In the genomic region with DNA sequence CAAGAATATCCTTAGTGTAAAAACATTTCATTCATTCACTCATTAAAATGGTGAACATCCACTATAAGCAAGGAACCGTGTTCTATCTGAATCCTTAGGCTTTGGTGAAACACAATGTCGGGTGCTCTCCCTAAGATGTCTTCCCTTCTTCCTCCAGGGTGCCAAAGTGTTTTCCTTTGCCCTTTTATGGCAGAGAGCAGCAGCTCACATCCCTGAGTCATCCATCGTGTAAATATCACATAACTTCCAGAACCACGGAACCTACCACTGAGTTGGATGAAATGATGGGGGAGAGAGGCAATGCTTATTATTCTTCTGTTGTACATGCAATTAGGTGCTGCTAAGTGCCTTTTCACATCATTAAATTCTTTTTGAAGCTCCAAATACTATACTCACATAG, we compare ENCODE assay signal across 12 cellular contexts. TPM values are rescaled to one million over a fixed set of nuclear protein-coding genes. Genes with fewer than 3 reads are reported as not detected.
DNase-seq lines count a peak whose midpoint lies in the region; ATAC-seq and TF ChIP-seq lines count a peak whose summit lies in the region.
"Had no signal": no experiment of that assay in that cellular context is flagged by ENCODE, and none has a peak within 500 bp of the region (broad histone marks: within the 10 kb centered on the region; RNA-seq: fewer than 3 reads in every experiment).

No MANE protein-coding gene starts in this region.

- no peak for DNase-seq in GM23338 (ENCODE audit: low spot score)
- peak; percentile 32 for DNase-seq in Panc1 (ENCODE audit: low read depth, low spot score)
- DNase-seq in esophagus muscularis mucosa (ENCODE audit: extremely low spot score): peak; percentile 29
- peak; percentile 81 for DNase-seq in renal cortical epithelial cell (ENCODE audit: low read depth)
- no peak for DNase-seq in pons (ENCODE audit: low spot score)
- no peak for DNase-seq in NCI-H1436 (lab: John Stamatoyannopoulos, UW)
- DNase-seq in NCI-H345 (lab: John Stamatoyannopoulos, UW): no peak
- DNase-seq in NCI-H2227 (lab: John Stamatoyannopoulos, UW; ENCODE audit: unreplicated experiment): no peak
- DNase-seq: amygdala, DMS153, NCI-H446 treated with DMSO at 0.1 percent for 48 hours had no signal

- intact Hi-C loops in Panc1 (cut with micrococcal nuclease; ENCODE audit: unreplicated experiment) (no loop called here), esophagus muscularis mucosa (cut with DNase I) (no loop called here)

- no peaks in the 10 kb centered on the region for H3K36me3 Mint-ChIP-seq in GM23338 (ENCODE audit: low read depth)

- TF ChIP-seq EP300 in esophagus muscularis mucosa (IDR thresholded peaks at IDR 0.05): no peak

- no peaks in the 10 kb centered on the region for H3K9me3 Mint-ChIP-seq in GM23338

- H3K27me3 Mint-ChIP-seq in GM23338 (ENCODE audit: insufficient read depth, low read depth, poor library complexity): no peaks in the 10 kb centered on the region

- CTCF ChIA-PET in Panc1 (lab: Charles Lee): no interaction called here

- H3K27ac Mint-ChIP-seq in GM23338: no peak overlapping the region

- no peaks in the 10 kb centered on the region for H3K36me3 ChIP-seq in GM23338 (ENCODE audit: insufficient read depth)
- no peaks in the 10 kb centered on the region for H3K36me3 ChIP-seq in Panc1 (ENCODE audit: control insufficient read depth, insufficient read depth, low read length)
- H3K36me3 ChIP-seq in esophagus muscularis mucosa: no peaks in the 10 kb centered on the region
- H3K36me3 ChIP-seq: tibial nerve had no signal

- POLR2A ChIA-PET in Panc1 (lab: Charles Lee): interaction anchor here (1.0 kb wide), 1 partner anchor 293 kb away, joined by 3 read pairs; no protein-coding TSS in a partner anchor

- H3K27me3 ChIP-seq in GM23338 (ENCODE audit: insufficient read depth) (no peaks in the 10 kb centered on the region), Panc1 (ENCODE audit: control insufficient read depth, insufficient read depth, low read length) (no peaks in the 10 kb centered on the region), esophagus muscularis mucosa (no peaks in the 10 kb centered on the region)
- H3K27me3 ChIP-seq: tibial nerve had no signal

- H4K20me1 ChIP-seq in GM23338 (replicated peaks; ENCODE audit: insufficient read depth): no peaks in the 10 kb centered on the region

- no peaks in the 10 kb centered on the region for H3K79me2 ChIP-seq in GM23338 (replicated peaks; ENCODE audit: insufficient read depth)

- H3K4me1 Mint-ChIP-seq in GM23338: peaks cover 11% of the 10 kb centered on the region

- no peak overlapping the region for H3K4me3 ChIP-seq in GM23338
- no peak overlapping the region for H3K4me3 ChIP-seq in Panc1 (ENCODE audit: low read depth in 2 of 2, low read length in 2 of 2)
- no peak overlapping the region for H3K4me3 ChIP-seq in esophagus muscularis mucosa
- H3K4me3 ChIP-seq: tibial nerve had no signal

- 72% methylated on average over 4 of the region's 4 CpGs for WGBS in esophagus muscularis mucosa

- H3K4me1 ChIP-seq in GM23338 (ENCODE audit: insufficient read depth) (peaks cover 7% of the 10 kb centered on the region), Panc1 (ENCODE audit: control insufficient read depth, insufficient read depth, low read length) (no peaks in the 10 kb centered on the region), esophagus muscularis mucosa (no peaks in the 10 kb centered on the region)

- H3K9me3 ChIP-seq in Panc1 (ENCODE audit: control insufficient read depth, insufficient read depth, low read depth, low read length) (no peaks in the 10 kb centered on the region), esophagus muscularis mucosa (no peaks in the 10 kb centered on the region)
- H3K9me3 ChIP-seq: tibial nerve had no signal

- no peak overlapping the region for H3K4me2 ChIP-seq in GM23338

- H3K9me2 ChIP-seq in GM23338 (ENCODE audit: insufficient read depth): 0 out of 2 replicates have a peak, but pooled peaks cover 6% of the 10 kb centered on the region

- no peak overlapping the region for H3K4me3 Mint-ChIP-seq in GM23338

- in situ Hi-C loops in Panc1 (cut with HindIII; ENCODE audit: low pct_unique_long_range_greater_than_20kb, low sequenced_read_pairs): no loop called here

- no peak for TF ChIP-seq POLR2A in esophagus muscularis mucosa (IDR thresholded peaks at IDR 0.05; ENCODE audit: low read depth)

- H2AFZ ChIP-seq in GM23338: peak overlapping the region; percentile 43; the same call in 1 of the 2 replicates

- ATAC-seq in GM23338 (no peak), Panc1 (peak; percentile 81)

- H3F3A ChIP-seq in GM23338 (replicated peaks; ENCODE audit: low read depth): no peaks in the 10 kb centered on the region

- H3K27ac ChIP-seq in GM23338 (ENCODE audit: low read depth) (no peak overlapping the region), Panc1 (ENCODE audit: low read length) (no peak overlapping the region), esophagus muscularis mucosa (replicated peaks in 1 of 4) (no peak overlapping the region)
- H3K27ac ChIP-seq: tibial nerve had no signal

- no TSS peak for BruUV-seq in Panc1 (replicated peaks; lab: Mats Ljungman, UMichigan)

- TF ChIP-seq CTCF in GM23338 (conservative IDR thresholded peaks at IDR 0.05; ENCODE audit: low read depth in 2 of 2): no peak
- TF ChIP-seq CTCF in Panc1 (IDR thresholded peaks at IDR 0.05): no peak
- TF ChIP-seq CTCF in esophagus muscularis mucosa (IDR thresholded peaks at IDR 0.05): no peak

TF ChIP-seq in GM23338, 12 proteins besides CTCF, POLR2A, EP300 and RAD21 (continues in another document):
- TF ChIP-seq NANOG (IDR thresholded peaks at IDR 0.05; ENCODE audit: borderline replicate concordance) (no peak), CREB1 (CRISPR knock-in tag; IDR thresholded peaks at IDR 0.05; ENCODE audit: low read depth) (no peak), ZNF331 (CRISPR knock-in tag; IDR thresholded peaks at IDR 0.05; ENCODE audit: low read depth) (no peak), STAT1 (IDR thresholded peaks at IDR 0.05; ENCODE audit: unreplicated experiment) (no peak), JUNB (IDR thresholded peaks at IDR 0.05; ENCODE audit: unreplicated experiment) (no peak), POLR2AphosphoS5 (IDR thresholded peaks at IDR 0.05; ENCODE audit: low read depth) (no peak), ZNF114 (CRISPR knock-in tag; IDR thresholded peaks at IDR 0.05) (no peak), EZH2phosphoT487 (IDR thresholded peaks at IDR 0.05; ENCODE audit: unreplicated experiment) (no peak), EZH2 (IDR thresholded peaks at IDR 0.05; ENCODE audit: low read depth, unreplicated experiment) (no peak)
- TF ChIP-seq, protein P1, sequence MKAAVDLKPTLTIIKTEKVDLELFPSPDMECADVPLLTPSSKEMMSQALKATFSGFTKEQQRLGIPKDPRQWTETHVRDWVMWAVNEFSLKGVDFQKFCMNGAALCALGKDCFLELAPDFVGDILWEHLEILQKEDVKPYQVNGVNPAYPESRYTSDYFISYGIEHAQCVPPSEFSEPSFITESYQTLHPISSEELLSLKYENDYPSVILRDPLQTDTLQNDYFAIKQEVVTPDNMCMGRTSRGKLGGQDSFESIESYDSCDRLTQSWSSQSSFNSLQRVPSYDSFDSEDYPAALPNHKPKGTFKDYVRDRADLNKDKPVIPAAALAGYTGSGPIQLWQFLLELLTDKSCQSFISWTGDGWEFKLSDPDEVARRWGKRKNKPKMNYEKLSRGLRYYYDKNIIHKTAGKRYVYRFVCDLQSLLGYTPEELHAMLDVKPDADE (IDR thresholded peaks at IDR 0.05): no peak
- TF ChIP-seq, protein P2, sequence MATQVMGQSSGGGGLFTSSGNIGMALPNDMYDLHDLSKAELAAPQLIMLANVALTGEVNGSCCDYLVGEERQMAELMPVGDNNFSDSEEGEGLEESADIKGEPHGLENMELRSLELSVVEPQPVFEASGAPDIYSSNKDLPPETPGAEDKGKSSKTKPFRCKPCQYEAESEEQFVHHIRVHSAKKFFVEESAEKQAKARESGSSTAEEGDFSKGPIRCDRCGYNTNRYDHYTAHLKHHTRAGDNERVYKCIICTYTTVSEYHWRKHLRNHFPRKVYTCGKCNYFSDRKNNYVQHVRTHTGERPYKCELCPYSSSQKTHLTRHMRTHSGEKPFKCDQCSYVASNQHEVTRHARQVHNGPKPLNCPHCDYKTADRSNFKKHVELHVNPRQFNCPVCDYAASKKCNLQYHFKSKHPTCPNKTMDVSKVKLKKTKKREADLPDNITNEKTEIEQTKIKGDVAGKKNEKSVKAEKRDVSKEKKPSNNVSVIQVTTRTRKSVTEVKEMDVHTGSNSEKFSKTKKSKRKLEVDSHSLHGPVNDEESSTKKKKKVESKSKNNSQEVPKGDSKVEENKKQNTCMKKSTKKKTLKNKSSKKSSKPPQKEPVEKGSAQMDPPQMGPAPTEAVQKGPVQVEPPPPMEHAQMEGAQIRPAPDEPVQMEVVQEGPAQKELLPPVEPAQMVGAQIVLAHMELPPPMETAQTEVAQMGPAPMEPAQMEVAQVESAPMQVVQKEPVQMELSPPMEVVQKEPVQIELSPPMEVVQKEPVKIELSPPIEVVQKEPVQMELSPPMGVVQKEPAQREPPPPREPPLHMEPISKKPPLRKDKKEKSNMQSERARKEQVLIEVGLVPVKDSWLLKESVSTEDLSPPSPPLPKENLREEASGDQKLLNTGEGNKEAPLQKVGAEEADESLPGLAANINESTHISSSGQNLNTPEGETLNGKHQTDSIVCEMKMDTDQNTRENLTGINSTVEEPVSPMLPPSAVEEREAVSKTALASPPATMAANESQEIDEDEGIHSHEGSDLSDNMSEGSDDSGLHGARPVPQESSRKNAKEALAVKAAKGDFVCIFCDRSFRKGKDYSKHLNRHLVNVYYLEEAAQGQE (IDR thresholded peaks at IDR 0.05; ENCODE audit: unreplicated experiment): no peak

RNA-seq across cellular contexts. Expression of a gene that starts 50.2 kb away (rescaled TPM):
- 1.2 and 1.3 TPM in 2 replicates for total RNA-seq in GM23338 (2014; rRNA removed; shearing (Covaris generic))
- 0.70 and 1.0 TPM in 2 replicates for polyA plus RNA-seq in GM23338 (2016; fragmentation: Nextera tagmentation; extraction: Ambion mirVana)
- total RNA-seq in Panc1 (2021; ENCODE audit: unreplicated experiment) (0.62 TPM), esophagus muscularis mucosa (under 1 TPM in 2 of 4 donors, not detected in 2; under 0.01 to 0.13 TPM), renal cortical epithelial cell (0.40 TPM in 1 of 2 replicates, not detected in the other)
- 0.68 TPM for polyA plus RNA-seq in Panc1 (2012; ENCODE audit: insufficient read length)
- total RNA-seq: tibial nerve had no signal

RNA-seq across cellular contexts. Expression of a gene that starts 58.0 kb away (rescaled TPM):
- 33.8 TPM in 2 replicates for total RNA-seq in GM23338 (2014; rRNA removed; shearing (Covaris generic))
- 20.5 and 23.6 TPM in 2 replicates for polyA plus RNA-seq in GM23338 (2016; fragmentation: Nextera tagmentation; extraction: Ambion mirVana)
- total RNA-seq in Panc1 (2021; ENCODE audit: unreplicated experiment) (15.2 TPM), esophagus muscularis mucosa (100 to 1,000 TPM in 3 of 4 donors, 10 to 100 TPM in 1; 98.7 to 208 (median 141) TPM), renal cortical epithelial cell (76.2 and 146 TPM in 2 replicates)
- 14.6 TPM for polyA plus RNA-seq in Panc1 (2012; ENCODE audit: insufficient read length)

Comparison
In these comparisons a context has a peak if more than half of its experiments do, and no peak if none do; other contexts are left out.
1. DNase-seq: peak in Panc1 (single experiment), esophagus muscularis mucosa (single experiment) and renal cortical epithelial cell (single experiment); none in GM23338 (single experiment), pons (single experiment), NCI-H1436 (single experiment), NCI-H345 (single experiment) and NCI-H2227 (single experiment).